In genomic region chr6:130943738-130944137, GRCh38 we compare ENCODE assay signal across 31 cellular contexts.
DNase-seq lines count a peak whose midpoint lies in the region; ATAC-seq, FAIRE-seq and TF ChIP-seq lines count a peak whose summit lies in the region.
"Had no signal": no experiment of that assay in that cellular context is flagged by ENCODE, and none has a peak within 500 bp of the region (broad histone marks: within the 10 kb centered on the region; RNA-seq: fewer than 3 reads in every experiment).

No MANE protein-coding gene starts in this region.

- H3K36me3 Mint-ChIP-seq in activated T-cell treated with anti-CD3 and anti-CD28 coated beads, Interleukin-2, amount 50 U/mL, for 4 hours (ENCODE audit: insufficient read depth) = peaks cover 2% of the 10 kb centered on the region
- H3K36me3 Mint-ChIP-seq: activated naive CD4-positive, alpha-beta T cell treated with anti-CD3 and anti-CD28 coated beads, Interleukin-2, amount 10 ng/mL, durations not matched to agents 7 days and 5 days had no signal

- peak overlapping the region; percentile 33; the same call in 1 of the 2 replicates for H3K4me2 ChIP-seq in IMR-90 (ENCODE audit: low read depth, low read length)
- H3K4me2 ChIP-seq: smooth muscle cell had no signal

- BruUV-seq in IMR-90 (replicated peaks; lab: Mats Ljungman, UMichigan) = no TSS peak

- no peak overlapping the region for H4K8ac ChIP-seq in IMR-90 (ENCODE audit: low read depth in 2 of 2, low read length in 2 of 2)

- H2BK5ac ChIP-seq in IMR-90 (ENCODE audit: low read depth, low read length, poor library complexity, severe bottlenecking) = no peak overlapping the region

- H3K23ac ChIP-seq in IMR-90 (ENCODE audit: low read depth, low read length) = no peak overlapping the region

- in situ Hi-C loops in IMR-90 (cut with MboI; ENCODE audit: low sequenced_read_pairs) = no loop called here

- no peak overlapping the region for H2AK9ac ChIP-seq in IMR-90 (replicated peaks; ENCODE audit: low read depth, low read length, poor library complexity)

- H3K27me3 ChIP-seq in IMR-90 (ENCODE audit: control insufficient read depth, insufficient read depth, low read length) (no peaks in the 10 kb centered on the region), small intestine (ENCODE audit: control insufficient read depth in 2 of 2, insufficient read depth in 2 of 2, low read length in 2 of 2) (no peaks in the 10 kb centered on the region)
- H3K27me3 ChIP-seq: adrenal gland, brain microvascular endothelial cell had no signal

- H3K18ac ChIP-seq in IMR-90 (ENCODE audit: low read depth, low read length) = no peak overlapping the region

- H3K9me3 ChIP-seq in IMR-90 (ENCODE audit: control insufficient read depth, insufficient read depth, low read length) (no peaks in the 10 kb centered on the region), small intestine (ENCODE audit: control insufficient read depth, low read depth) (no peaks in the 10 kb centered on the region)
- H3K9me3 ChIP-seq: adrenal gland had no signal

- no peaks in the 10 kb centered on the region; the same call in 1 of the 2 replicates for H4K20me1 ChIP-seq in IMR-90 (ENCODE audit: insufficient read depth, low read length)

- H3K36me3 ChIP-seq in IMR-90 (ENCODE audit: control insufficient read depth, insufficient read depth, low read length) (peaks cover 1% of the 10 kb centered on the region; the same call in 1 of the 2 replicates), small intestine (ENCODE audit: control insufficient read depth in 2 of 2, insufficient read depth in 2 of 2, low read length in 2 of 2) (no peaks in the 10 kb centered on the region)
- H3K36me3 ChIP-seq: adrenal gland, brain microvascular endothelial cell had no signal

- no peak overlapping the region for H4K5ac ChIP-seq in IMR-90 (ENCODE audit: low read depth, low read length)

- DNase-seq in IMR-90 (no peak), choroid plexus epithelial cell (ENCODE audit: low read depth) (peak; percentile 42), medulla oblongata (ENCODE audit: extremely low spot score) (peak; percentile 68), small intestine (peak; percentile 76), HTR-8/SVneo (ENCODE audit: insufficient read length, low spot score) (no peak), NCI-H446 (lab: John Stamatoyannopoulos, UW) (no peak)
- DNase-seq in activated T-cell treated with anti-CD3 and anti-CD28 coated beads, Interleukin-2, amount 50 U/mL, for 4 hours = no peak
- DNase-seq: activated CD4-positive, alpha-beta memory T cell treated with anti-CD3 and anti-CD28 coated beads, Interleukin-2, amount 10 ng/mL, durations not matched to agents 7 days and 5 days; activated CD8-positive, alpha-beta memory T cell treated with anti-CD3 and anti-CD28 coated beads, Interleukin-2, amount 50 U/mL, for 4 hours; activated naive CD4-positive, alpha-beta T cell treated with anti-CD3 and anti-CD28 coated beads, Interleukin-2, amount 10 ng/mL, durations not matched to agents 7 days and 5 days; adrenal gland; brain microvascular endothelial cell; CD4-positive, alpha-beta memory T cell; DMS153; effector memory CD4-positive, alpha-beta T cell; glutamatergic neuron; Karpas-422; left ventricle myocardium superior; naive B cell; NCI-H1417; NCI-H2029; NCI-H524 treated with DMSO at 0.1 percent for 48 hours; trophoblast cell had no signal

- H3K4ac ChIP-seq in IMR-90 (ENCODE audit: low read depth, low read length) = no peak overlapping the region

- no peak overlapping the region for H3K14ac ChIP-seq in IMR-90 (replicated peaks; ENCODE audit: low read depth, low read length)

- H4K91ac ChIP-seq in IMR-90 (ENCODE audit: insufficient read depth, low read depth, low read length) = no peak overlapping the region

- H3K4me1 ChIP-seq in IMR-90 (ENCODE audit: control insufficient read depth, insufficient read depth, low read length) = peaks cover 5% of the 10 kb centered on the region
- peaks cover 2 to 6% of the 10 kb centered on the region in 2 donors for H3K4me1 ChIP-seq in small intestine (ENCODE audit: control insufficient read depth in 2 of 2, insufficient read depth in 1 of 2, low read depth in 1 of 2, low read length in 1 of 2)

- H3K79me1 ChIP-seq in IMR-90 (ENCODE audit: low read depth in 1 of 2, low read length in 2 of 2) = peaks cover 33 to 49% of the 10 kb centered on the region in 2 experiments

- no peak overlapping the region for H2BK20ac ChIP-seq in IMR-90 (ENCODE audit: low read depth, low read length)

- H2AFZ ChIP-seq in IMR-90 (replicated peaks; ENCODE audit: low read length, poor library complexity) = no peak overlapping the region

- peak overlapping the region; percentile 49; the same call in 1 of the 2 replicates for H3K9ac ChIP-seq in IMR-90 (ENCODE audit: low read depth, low read length)

- ATAC-seq in IMR-90 (ENCODE audit: low read depth) (peak; percentile 43; the same call in 1 of the 2 replicates), GM19467 (IDR thresholded peaks at IDR 0.05; ENCODE audit: unreplicated experiment) (no peak)
- no peak for ATAC-seq in activated T-cell treated with anti-CD3 and anti-CD28 coated beads, Interleukin-2, amount 50 U/mL, for 4 hours

- no peaks in the 10 kb centered on the region for H3K9me3 Mint-ChIP-seq in activated T-cell treated with anti-CD3 and anti-CD28 coated beads, Interleukin-2, amount 50 U/mL, for 4 hours
- H3K9me3 Mint-ChIP-seq: activated CD4-positive, alpha-beta memory T cell treated with anti-CD3 and anti-CD28 coated beads, Interleukin-2, amount 10 ng/mL, durations not matched to agents 7 days and 5 days; activated naive CD4-positive, alpha-beta T cell treated with anti-CD3 and anti-CD28 coated beads, Interleukin-2, amount 10 ng/mL, durations not matched to agents 7 days and 5 days; stimulated activated naive CD8-positive, alpha-beta T cell treated with anti-CD3 and anti-CD28 coated beads, Interleukin-15, Interleukin-2, amounts not matched to agents 100 ng/mL and 50 ng/mL, for 24 hours; T-helper 2 cell treated with Interferon-gamma antibody and Interleukin-4, amounts not matched to agents 5 μg/mL and 100 μg/mL, for 36 hours had no signal

- TF ChIP-seq POLR2A in IMR-90 (IDR thresholded peaks at IDR 0.05; ENCODE audit: low read depth, low read length) = no peak

- H3K27ac ChIP-seq in IMR-90 (ENCODE audit: insufficient read depth, low read length) (peak overlapping the region; percentile 41; the same call in 1 of the 2 replicates), small intestine (ENCODE audit: low read depth in 1 of 2, low read length in 1 of 2) (no peak overlapping the region)
- H3K27ac ChIP-seq: adrenal gland, brain microvascular endothelial cell, HL-60 had no signal

- dilution Hi-C loops in IMR-90 (cut with HindIII; ENCODE audit: low sequenced_read_pairs, unreplicated experiment) = no loop called here

- H2BK15ac ChIP-seq in IMR-90 (ENCODE audit: low read depth, low read length) = no peak overlapping the region

- H3K4me3 ChIP-seq in IMR-90 (ENCODE audit: insufficient read depth, low read depth, low read length) (no peak overlapping the region), choroid plexus epithelial cell (ENCODE audit: low read depth, low read length) (no peak overlapping the region), small intestine (ENCODE audit: low read depth in 1 of 2, low read length in 2 of 2) (no peak overlapping the region)
- H3K4me3 ChIP-seq: adrenal gland, coronary artery, smooth muscle cell had no signal

- CTCF ChIA-PET in IMR-90 (lab: Yijun Ruan, JAX) = no interaction called here

- no peak overlapping the region for H3K56ac ChIP-seq in IMR-90 (ENCODE audit: extremely low read depth, insufficient read depth, low read length)

- TF ChIP-seq CTCF in IMR-90 (conservative IDR thresholded peaks at IDR 0.05; ENCODE audit: low read depth, low read length) = no peak
- no peak for TF ChIP-seq CTCF in choroid plexus epithelial cell (conservative IDR thresholded peaks at IDR 0.05; ENCODE audit: low read depth, low read length)

- POLR2A ChIA-PET in IMR-90 (lab: Charles Lee; ENCODE audit: unreplicated experiment) = no interaction called here

- FAIRE-seq in small intestine (lab: Jason Lieb, UNC) (no peak), HTR-8/SVneo (lab: Jason Lieb, UNC) (no peak)
- FAIRE-seq: GM19239, H54 had no signal

- peaks cover 3% of the 10 kb centered on the region; the same call in 1 of the 2 replicates for H3K9me1 ChIP-seq in IMR-90 (ENCODE audit: insufficient read depth, low read length)

- no peak for TF ChIP-seq RAD21 in IMR-90 (IDR thresholded peaks at IDR 0.05; ENCODE audit: low read length)

- no peak overlapping the region for H3K4me3 Mint-ChIP-seq in activated T-cell treated with anti-CD3 and anti-CD28 coated beads, Interleukin-2, amount 50 U/mL, for 4 hours
- H3K4me3 Mint-ChIP-seq: activated CD4-positive, alpha-beta memory T cell treated with anti-CD3 and anti-CD28 coated beads, Interleukin-2, amount 10 ng/mL, durations not matched to agents 7 days and 5 days; activated naive CD4-positive, alpha-beta T cell treated with anti-CD3 and anti-CD28 coated beads, Interleukin-2, amount 10 ng/mL, durations not matched to agents 7 days and 5 days; naive B cell; stimulated activated naive CD8-positive, alpha-beta T cell treated with anti-CD3 and anti-CD28 coated beads, Interleukin-15, Interleukin-2, amounts not matched to agents 100 ng/mL and 50 ng/mL, for 24 hours; T-helper 2 cell treated with Interferon-gamma antibody and Interleukin-4, amounts not matched to agents 5 μg/mL and 100 μg/mL, for 36 hours had no signal

- no peak overlapping the region for H2BK120ac ChIP-seq in IMR-90 (ENCODE audit: low read depth, low read length)

- no peaks in the 10 kb centered on the region for H3K27me3 Mint-ChIP-seq in activated T-cell treated with anti-CD3 and anti-CD28 coated beads, Interleukin-2, amount 50 U/mL, for 4 hours (ENCODE audit: low read depth)
- H3K27me3 Mint-ChIP-seq: activated CD4-positive, alpha-beta memory T cell treated with anti-CD3 and anti-CD28 coated beads, Interleukin-2, amount 10 ng/mL, durations not matched to agents 7 days and 5 days; activated naive CD4-positive, alpha-beta T cell treated with anti-CD3 and anti-CD28 coated beads, Interleukin-2, amount 10 ng/mL, durations not matched to agents 7 days and 5 days; CD4-positive, alpha-beta memory T cell; naive B cell; stimulated activated naive CD8-positive, alpha-beta T cell treated with anti-CD3 and anti-CD28 coated beads, Interleukin-15, Interleukin-2, amounts not matched to agents 100 ng/mL and 50 ng/mL, for 24 hours had no signal

- no CpG with 5 or more reads among the region's 4 CpGs for WGBS in IMR-90 (ENCODE audit: extremely low coverage in 2 of 2, insufficient read length in 1 of 2), 2 experiments
- 28 to 50% (median 38%) methylated on average over 4 of the region's 4 CpGs for WGBS in small intestine, 3 donors

- H2AK5ac ChIP-seq in IMR-90 (ENCODE audit: low read depth, low read length) = no peak overlapping the region

- intact Hi-C loops in IMR-90 (cut with micrococcal nuclease) = no loop called here

- H3K4me1 Mint-ChIP-seq in activated T-cell treated with anti-CD3 and anti-CD28 coated beads, Interleukin-2, amount 50 U/mL, for 4 hours (ENCODE audit: low read depth) = no peaks in the 10 kb centered on the region
- H3K4me1 Mint-ChIP-seq: activated CD4-positive, alpha-beta memory T cell treated with anti-CD3 and anti-CD28 coated beads, Interleukin-2, amount 10 ng/mL, durations not matched to agents 7 days and 5 days; activated naive CD4-positive, alpha-beta T cell treated with anti-CD3 and anti-CD28 coated beads, Interleukin-2, amount 10 ng/mL, durations not matched to agents 7 days and 5 days; CD4-positive, alpha-beta memory T cell had no signal

TF ChIP-seq in IMR-90, 13 proteins besides CTCF, POLR2A, EP300 and RAD21:
- no peak for TF ChIP-seq MXI1 (IDR thresholded peaks at IDR 0.05; ENCODE audit: borderline replicate concordance, low read depth, low read length)

Comparison
In these comparisons a context has a peak if more than half of its experiments do, and no peak if none do; other contexts are left out.
1. DNase-seq: peak in choroid plexus epithelial cell (single experiment), medulla oblongata (single experiment) and small intestine (single experiment); none in IMR-90 (single experiment), activated T-cell treated with anti-CD3 and anti-CD28 coated beads, Interleukin-2, amount 50 U/mL, for 4 hours (single experiment), HTR-8/SVneo (single experiment) and NCI-H446 (0 of 2).